1 cellular context compared by ENCODE assay signal in the genomic region with DNA sequence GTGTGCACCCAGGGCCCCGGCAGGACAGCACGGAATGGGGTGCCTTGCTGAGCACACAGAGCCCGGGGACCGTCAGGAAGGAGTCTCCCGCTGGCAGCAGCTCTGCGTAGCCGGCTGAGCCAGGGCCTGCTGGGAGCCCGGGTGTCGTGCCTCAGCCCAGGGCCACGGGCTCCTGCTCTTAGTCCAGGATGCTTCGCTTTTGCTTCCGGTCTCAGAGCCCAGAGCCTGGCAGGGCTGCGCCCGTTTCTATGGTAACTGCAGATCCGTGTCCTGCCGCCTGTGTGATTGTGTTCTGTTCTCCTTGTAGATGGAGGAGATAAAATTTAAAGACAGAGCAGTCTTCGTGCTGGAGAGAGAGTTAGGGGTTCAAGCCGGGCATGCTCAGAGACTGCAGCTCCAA.
TF ChIP-seq lines count a peak whose summit lies in the region.

No MANE protein-coding gene starts in this region.

TF ChIP-seq in HepG2, 621 proteins besides CTCF, POLR2A, EP300 and RAD21 (continued from another document):
- TF ChIP-seq ZNF260 (CRISPR knock-in tag; IDR thresholded peaks at IDR 0.05; ENCODE audit: borderline replicate concordance, low read depth) (no peak), ZNF883 (CRISPR knock-in tag; IDR thresholded peaks at IDR 0.05; ENCODE audit: not compliant biosample characterization) (no peak), SP4 (CRISPR knock-in tag; IDR thresholded peaks at IDR 0.05) (no peak), ZNF30 (CRISPR knock-in tag; IDR thresholded peaks at IDR 0.05) (no peak), CCAR2 (optimal IDR thresholded peaks at IDR 0.05; ENCODE audit: low read depth, low read length) (no peak), ZNF746 (CRISPR knock-in tag; IDR thresholded peaks at IDR 0.05) (no peak), SUZ12 (IDR thresholded peaks at IDR 0.05; ENCODE audit: low read depth, low read length) (no peak), ZMYM4 (CRISPR knock-in tag; IDR thresholded peaks at IDR 0.05) (no peak)
- TF ChIP-seq, protein P1, sequence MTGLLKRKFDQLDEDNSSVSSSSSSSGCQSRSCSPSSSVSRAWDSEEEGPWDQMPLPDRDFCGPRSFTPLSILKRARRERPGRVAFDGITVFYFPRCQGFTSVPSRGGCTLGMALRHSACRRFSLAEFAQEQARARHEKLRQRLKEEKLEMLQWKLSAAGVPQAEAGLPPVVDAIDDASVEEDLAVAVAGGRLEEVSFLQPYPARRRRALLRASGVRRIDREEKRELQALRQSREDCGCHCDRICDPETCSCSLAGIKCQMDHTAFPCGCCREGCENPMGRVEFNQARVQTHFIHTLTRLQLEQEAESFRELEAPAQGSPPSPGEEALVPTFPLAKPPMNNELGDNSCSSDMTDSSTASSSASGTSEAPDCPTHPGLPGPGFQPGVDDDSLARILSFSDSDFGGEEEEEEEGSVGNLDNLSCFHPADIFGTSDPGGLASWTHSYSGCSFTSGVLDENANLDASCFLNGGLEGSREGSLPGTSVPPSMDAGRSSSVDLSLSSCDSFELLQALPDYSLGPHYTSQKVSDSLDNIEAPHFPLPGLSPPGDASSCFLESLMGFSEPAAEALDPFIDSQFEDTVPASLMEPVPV (CRISPR knock-in tag; IDR thresholded peaks at IDR 0.05): no peak
